8 cellular contexts compared by ENCODE assay signal in genomic region chr19:55486971-55487883, GRCh38. TPM values are rescaled to one million over a fixed set of nuclear protein-coding genes. Genes with fewer than 3 reads are reported as not detected.
DNase-seq lines count a peak whose midpoint lies in the region; ATAC-seq, FAIRE-seq and TF ChIP-seq lines count a peak whose summit lies in the region.

No MANE protein-coding gene starts in this region.

- peak overlapping the region; percentile 65 for H3K9ac ChIP-seq in endocrine pancreas (ENCODE audit: control insufficient read depth, insufficient read depth, low read length)

- H3K27me3 ChIP-seq in endocrine pancreas (ENCODE audit: control insufficient read depth, insufficient read depth, low read length) (no peaks in the 10 kb centered on the region), suprapubic skin (no peaks in the 10 kb centered on the region)

- no peak for TF ChIP-seq CTCF in suprapubic skin (IDR thresholded peaks at IDR 0.05)

- WGBS in suprapubic skin: 21% methylated on average over 11 of the region's 26 CpGs

- H3K4me3 ChIP-seq in endocrine pancreas (ENCODE audit: control insufficient read depth, insufficient read depth, low read length) (no peak overlapping the region), suprapubic skin (peak overlapping the region; percentile 8)

- H3K27ac ChIP-seq in suprapubic skin: peak overlapping the region; percentile 83

- H3K9me3 Mint-ChIP-seq in activated CD4-positive, alpha-beta T cell treated with anti-CD3 and anti-CD28 coated beads, Interleukin-2, amount 10 ng/mL, durations not matched to agents 24 days and 14 days: no peaks in the 10 kb centered on the region

- DNase-seq in activated CD4-positive, CD25-positive, alpha-beta regulatory T cell treated with anti-CD3 and anti-CD28 coated beads, Interleukin-2, amount 50 U/mL, for 72 hours: no peak
- DNase-seq in activated CD4-positive, alpha-beta T cell treated with anti-CD3 and anti-CD28 coated beads, Interleukin-2, amount 10 ng/mL, durations not matched to agents 24 days and 14 days: no peak
- DNase-seq in myocyte (ENCODE audit: low read depth) (peak; percentile 93), suprapubic skin (ENCODE audit: low spot score in 2 of 2) (peak in 1 of 2 donors; percentile 81), NCI-H1092 treated with DMSO at 0.1 percent for 48 hours (lab: John Stamatoyannopoulos, UW) (no peak), GM12891 (ENCODE audit: insufficient read length, low spot score) (no peak)

- peak overlapping the region; percentile 24 for H3K4me3 Mint-ChIP-seq in activated CD4-positive, alpha-beta T cell treated with anti-CD3 and anti-CD28 coated beads, Interleukin-2, amount 10 ng/mL, durations not matched to agents 24 days and 14 days

- FAIRE-seq in GM12891 (lab: Jason Lieb, UNC): no peak

- peak overlapping the region; percentile 74 for H3K27ac Mint-ChIP-seq in activated CD4-positive, alpha-beta T cell treated with anti-CD3 and anti-CD28 coated beads, Interleukin-2, amount 10 ng/mL, durations not matched to agents 24 days and 14 days

- H3K4me1 ChIP-seq in endocrine pancreas (ENCODE audit: control insufficient read depth, insufficient read depth, low read length): no peaks in the 10 kb centered on the region
- H3K4me1 ChIP-seq in suprapubic skin: peaks cover 62% of the 10 kb centered on the region

- peaks cover 3% of the 10 kb centered on the region for H3K36me3 Mint-ChIP-seq in activated CD4-positive, alpha-beta T cell treated with anti-CD3 and anti-CD28 coated beads, Interleukin-2, amount 10 ng/mL, durations not matched to agents 24 days and 14 days (ENCODE audit: low read depth)

- TF ChIP-seq POLR2A in suprapubic skin (IDR thresholded peaks at IDR 0.05) (no peak), GM12891 (IDR thresholded peaks at IDR 0.05; ENCODE audit: low read depth, low read length) (no peak)

- H3K27me3 Mint-ChIP-seq in activated CD4-positive, alpha-beta T cell treated with anti-CD3 and anti-CD28 coated beads, Interleukin-2, amount 10 ng/mL, durations not matched to agents 24 days and 14 days: peaks cover 3% of the 10 kb centered on the region

- intact Hi-C loops in activated CD4-positive, alpha-beta T cell treated with anti-CD3 and anti-CD28 coated beads, Interleukin-2, amount 10 ng/mL, durations not matched to agents 24 days and 14 days (cut with micrococcal nuclease): no loop called here

- H3K9me3 ChIP-seq in endocrine pancreas (ENCODE audit: control insufficient read depth, low read length): no peaks in the 10 kb centered on the region
- no peaks in the 10 kb centered on the region for H3K9me3 ChIP-seq in suprapubic skin

- TF ChIP-seq EP300 in suprapubic skin (IDR thresholded peaks at IDR 0.05): no peak

- peak; percentile 40 to 55 for ATAC-seq in activated CD4-positive, CD25-positive, alpha-beta regulatory T cell treated with anti-CD3 and anti-CD28 coated beads, Interleukin-2, amount 50 U/mL, for 24 hours

- H3K36me3 ChIP-seq in endocrine pancreas (ENCODE audit: control insufficient read depth, insufficient read depth, low read length) (no peaks in the 10 kb centered on the region), suprapubic skin (peaks cover 12% of the 10 kb centered on the region)

- H3K4me1 Mint-ChIP-seq in activated CD4-positive, alpha-beta T cell treated with anti-CD3 and anti-CD28 coated beads, Interleukin-2, amount 10 ng/mL, durations not matched to agents 24 days and 14 days: peaks cover 8% of the 10 kb centered on the region

TF ChIP-seq in GM12891, 5 proteins besides CTCF, POLR2A, EP300 and RAD21:
- TF ChIP-seq TAF1 (IDR thresholded peaks at IDR 0.05; ENCODE audit: low read depth, low read length): no peak
- no peak for TF ChIP-seq POLR2AphosphoS5 (IDR thresholded peaks at IDR 0.05; ENCODE audit: low read depth, low read length)
- TF ChIP-seq SPI1 (IDR thresholded peaks at IDR 0.05; ENCODE audit: low read depth, low read length): no peak
- TF ChIP-seq PAX5 (IDR thresholded peaks at IDR 0.05; ENCODE audit: insufficient read depth, low read length, severe bottlenecking): no peak
- TF ChIP-seq POU2F2 (IDR thresholded peaks at IDR 0.05; ENCODE audit: low read depth, low read length): no peak

RNA-seq across cellular contexts. Expression of gene SSC5D, which starts 1.0 kb away (rescaled TPM):
- 0.19 and 0.21 TPM in 2 replicates for total RNA-seq in activated CD4-positive, alpha-beta T cell treated with anti-CD3 and anti-CD28 coated beads, Interleukin-2, amount 10 ng/mL, durations not matched to agents 24 days and 14 days
- total RNA-seq in myocyte (1.2 and 2.1 TPM in 2 replicates), suprapubic skin (1 to 10 TPM in 2 of 4 donors, under 1 TPM in 2; 0.57 to 2.1 (median 1.0) TPM)
- polyA plus RNA-seq in myocyte (2012): 23.5 TPM
- polyA plus RNA-seq in GM12891 (2012; ENCODE audit: low read depth, missing spikeins): 0.09 TPM

RNA-seq across cellular contexts. Expression of gene NAT14, which starts 2.2 kb away (rescaled TPM):
- total RNA-seq in activated CD4-positive, alpha-beta T cell treated with anti-CD3 and anti-CD28 coated beads, Interleukin-2, amount 10 ng/mL, durations not matched to agents 24 days and 14 days: 21.7 and 23.4 TPM in 2 replicates
- total RNA-seq in myocyte: 24.7 and 26.4 TPM in 2 replicates
- 62.1 TPM for polyA plus RNA-seq in myocyte (2012)
- 1 to 10 TPM; 2.4 to 4.8 (median 4.0) TPM for total RNA-seq in suprapubic skin
- polyA plus RNA-seq in GM12891 (2012; ENCODE audit: low read depth, missing spikeins): 18.6 TPM

RNA-seq across cellular contexts. Expression of gene ZNF628, which starts 10.8 kb away (rescaled TPM):
- total RNA-seq in activated CD4-positive, alpha-beta T cell treated with anti-CD3 and anti-CD28 coated beads, Interleukin-2, amount 10 ng/mL, durations not matched to agents 24 days and 14 days: 8.8 and 10.0 TPM in 2 replicates
- total RNA-seq in myocyte: 7.1 and 12.3 TPM in 2 replicates
- polyA plus RNA-seq in myocyte (2012): 7.1 TPM
- 10 to 100 TPM; 17.3 to 22.9 (median 19.8) TPM for total RNA-seq in suprapubic skin
- polyA plus RNA-seq in GM12891 (2012; ENCODE audit: low read depth, missing spikeins): 5.0 TPM

RNA-seq across cellular contexts. Expression of gene C19orf85, which starts 22.7 kb away (rescaled TPM):
- total RNA-seq in activated CD4-positive, alpha-beta T cell treated with anti-CD3 and anti-CD28 coated beads, Interleukin-2, amount 10 ng/mL, durations not matched to agents 24 days and 14 days: not detected in 2 replicates
- total RNA-seq in myocyte: not detected in 2 replicates
- 0.13 TPM for polyA plus RNA-seq in myocyte (2012)
- total RNA-seq in suprapubic skin: not detected
- not detected for polyA plus RNA-seq in GM12891 (2012; ENCODE audit: low read depth, missing spikeins)

RNA-seq across cellular contexts. Expression of gene ISOC2, which starts 25.8 kb away (rescaled TPM):
- total RNA-seq in activated CD4-positive, alpha-beta T cell treated with anti-CD3 and anti-CD28 coated beads, Interleukin-2, amount 10 ng/mL, durations not matched to agents 24 days and 14 days: 34.2 and 35.2 TPM in 2 replicates
- total RNA-seq in myocyte (152 and 196 TPM in 2 replicates), suprapubic skin (10 to 100 TPM; 44.7 to 97.2 (median 87.5) TPM)
- polyA plus RNA-seq in myocyte (2012): 131 TPM
- 47.2 TPM for polyA plus RNA-seq in GM12891 (2012; ENCODE audit: low read depth, missing spikeins)
